ENCODE assay signal across 10 cellular contexts in genomic region chr11:76382209-76382608, GRCh38. TPM values are rescaled to one million over a fixed set of nuclear protein-coding genes. Genes with fewer than 3 reads are reported as not detected.
A peak's percentile ranks its signal among the peaks of the same experiment; 100 is the strongest.
DNase-seq lines count a peak whose midpoint lies in the region; ATAC-seq, FAIRE-seq and TF ChIP-seq lines count a peak whose summit lies in the region.
"Had no signal": no experiment of that assay in that cellular context is flagged by ENCODE, and none has a peak within 500 bp of the region (broad histone marks: within the 10 kb centered on the region; RNA-seq: fewer than 3 reads in every experiment).

No MANE protein-coding gene starts in this region.

- H3K4me3 ChIP-seq in Panc1 (ENCODE audit: low read depth in 2 of 2, low read length in 2 of 2) (peak overlapping the region; percentile 79 to 98), endothelial cell of umbilical vein (replicated peaks in 1 of 3; ENCODE audit: insufficient read depth in 1 of 3, low read depth in 1 of 3, low read length in 3 of 3) (peak overlapping the region in 1 of 3 experiments; percentile 89), mucosa of descending colon (no peak overlapping the region), lower leg skin (ENCODE audit: low read depth, poor library complexity, severe bottlenecking) (no peak overlapping the region)

- no peak for ATAC-seq in Panc1
- no peak for ATAC-seq in GM21619 (IDR thresholded peaks at IDR 0.05; ENCODE audit: unreplicated experiment)
- ATAC-seq in mucosa of descending colon = no peak

- DNase-seq in T-helper 2 cell treated with Interferon-gamma antibody and Interleukin-4, amounts not matched to agents 5 μg/mL and 100 μg/mL, for 36 hours (ENCODE audit: low spot score) = no peak
- DNase-seq in T-helper 2 cell (no peak), Panc1 (ENCODE audit: low read depth, low spot score) (no peak), endothelial cell of umbilical vein (ENCODE audit: low read depth, low spot score) (no peak), retina (peak; percentile 14), mucosa of descending colon (no peak), lower leg skin (ENCODE audit: low spot score in 2 of 2) (no peak)
- DNase-seq: NCI-H524, substantia nigra had no signal

- H3K27ac Mint-ChIP-seq in T-helper 2 cell treated with Interferon-gamma antibody and Interleukin-4, amounts not matched to agents 5 μg/mL and 100 μg/mL, for 36 hours = peak overlapping the region; percentile 11

- H3K4me1 Mint-ChIP-seq in T-helper 2 cell treated with Interferon-gamma antibody and Interleukin-4, amounts not matched to agents 5 μg/mL and 100 μg/mL, for 36 hours (ENCODE audit: low read depth) = peaks cover 36% of the 10 kb centered on the region

- peak overlapping the region; percentile 86 for H3K27ac ChIP-seq in Panc1 (ENCODE audit: low read length)
- H3K27ac ChIP-seq in endothelial cell of umbilical vein (ENCODE audit: insufficient read depth, low read depth, low read length) = no peak overlapping the region

- H3K4me1 ChIP-seq in Panc1 (ENCODE audit: control insufficient read depth, insufficient read depth, low read length) = peaks cover 11% of the 10 kb centered on the region
- H3K4me1 ChIP-seq in endothelial cell of umbilical vein (ENCODE audit: control insufficient read depth, extremely low read depth, insufficient read depth, low read length) = peaks cover 18% of the 10 kb centered on the region
- H3K4me1 ChIP-seq in mucosa of descending colon (ENCODE audit: low read depth) = peaks cover 36% of the 10 kb centered on the region

- dilution Hi-C loops in endothelial cell of umbilical vein (cut with MboI; ENCODE audit: extremely low pct_ligation_motif_present, low sequenced_read_pairs) = no loop called here

- TF ChIP-seq CTCF in Panc1 (IDR thresholded peaks at IDR 0.05) = no peak
- no peak for TF ChIP-seq CTCF in endothelial cell of umbilical vein (IDR thresholded peaks at IDR 0.05; ENCODE audit: extremely low read depth in 1 of 2, insufficient read depth in 1 of 2, low read depth in 1 of 2, low read length in 2 of 2)
- no peak for TF ChIP-seq CTCF in mucosa of descending colon (IDR thresholded peaks at IDR 0.05)
- no peak for TF ChIP-seq CTCF in lower leg skin (IDR thresholded peaks at IDR 0.05)

- intact Hi-C loops in Panc1 (cut with micrococcal nuclease; ENCODE audit: unreplicated experiment) (no loop called here), endothelial cell of umbilical vein (cut with micrococcal nuclease) (loop anchor here (5.0 kb wide), 2 partner anchors 145 to 290 kb away; partner anchors contain the start of gene LRRC32), mucosa of descending colon (cut with DNase I, micrococcal nuclease) (no loop called here), lower leg skin (cut with DNase I; ENCODE audit: low total_unique reads) (loop anchor here (5.0 kb wide), 2 partner anchors 60 to 1865 kb away; no protein-coding TSS in a partner anchor)

- H2AFZ ChIP-seq in endothelial cell of umbilical vein (ENCODE audit: low read depth, low read length) = no peak overlapping the region

- H3K4me3 Mint-ChIP-seq in T-helper 2 cell treated with Interferon-gamma antibody and Interleukin-4, amounts not matched to agents 5 μg/mL and 100 μg/mL, for 36 hours = peak overlapping the region; percentile 94

- peak overlapping the region; percentile 95 for H3K4me2 ChIP-seq in endothelial cell of umbilical vein (ENCODE audit: insufficient read depth, low read length)

- FAIRE-seq in endothelial cell of umbilical vein (lab: Jason Lieb, UNC) = no peak

- H3K9ac ChIP-seq in endothelial cell of umbilical vein (replicated peaks; ENCODE audit: extremely low read depth, insufficient read depth, low read length) = no peak overlapping the region

- TF ChIP-seq POLR2A in endothelial cell of umbilical vein (IDR thresholded peaks at IDR 0.05; ENCODE audit: low read depth, low read length) = no peak
- no peak for TF ChIP-seq POLR2A in lower leg skin (IDR thresholded peaks at IDR 0.05)

- no peaks in the 10 kb centered on the region for H3K36me3 ChIP-seq in Panc1 (ENCODE audit: control insufficient read depth, insufficient read depth, low read length)
- no peaks in the 10 kb centered on the region for H3K36me3 ChIP-seq in endothelial cell of umbilical vein (ENCODE audit: control insufficient read depth in 2 of 2, extremely low read depth in 1 of 2, insufficient read depth in 2 of 2, low read length in 2 of 2)
- H3K36me3 ChIP-seq in mucosa of descending colon (ENCODE audit: low read depth) = peaks cover 3% of the 10 kb centered on the region

- H3K27me3 ChIP-seq in Panc1 (ENCODE audit: control insufficient read depth, insufficient read depth, low read length) = no peaks in the 10 kb centered on the region
- H3K27me3 ChIP-seq in endothelial cell of umbilical vein (ENCODE audit: control insufficient read depth in 2 of 2, insufficient read depth in 2 of 2, low read length in 2 of 2) = no peaks in the 10 kb centered on the region

- no peaks in the 10 kb centered on the region for H3K9me1 ChIP-seq in endothelial cell of umbilical vein (replicated peaks; ENCODE audit: control insufficient read depth, extremely low read depth, insufficient read depth, low read length)

- BruUV-seq in Panc1 (replicated peaks; lab: Mats Ljungman, UMichigan) = TSS peak; percentile 62
- BruUV-seq in endothelial cell of umbilical vein (replicated peaks; lab: Mats Ljungman, UMichigan) = no TSS peak

- H3K36me3 Mint-ChIP-seq in T-helper 2 cell treated with Interferon-gamma antibody and Interleukin-4, amounts not matched to agents 5 μg/mL and 100 μg/mL, for 36 hours (ENCODE audit: low read depth) = peaks cover 8% of the 10 kb centered on the region

- no peaks in the 10 kb centered on the region for H3K9me3 Mint-ChIP-seq in T-helper 2 cell treated with Interferon-gamma antibody and Interleukin-4, amounts not matched to agents 5 μg/mL and 100 μg/mL, for 36 hours

- WGBS in lower leg skin, 2 donors = 83 to 88% methylated on average over 6 of the region's 6 CpGs

- H4K20me1 ChIP-seq in endothelial cell of umbilical vein (replicated peaks; ENCODE audit: control insufficient read depth, extremely low read depth, insufficient read depth, low read length) = no peaks in the 10 kb centered on the region

- CTCF ChIA-PET in Panc1 (lab: Charles Lee) = no interaction called here
- CTCF ChIA-PET in endothelial cell of umbilical vein (lab: Charles Lee) = interaction anchor here (0.9 to 1.4 kb wide), 5 partner anchors 37 to 298 kb away, joined by 3 to 5 read pairs (median 3); no protein-coding TSS in a partner anchor

- no peaks in the 10 kb centered on the region for H3K27me3 Mint-ChIP-seq in T-helper 2 cell treated with Interferon-gamma antibody and Interleukin-4, amounts not matched to agents 5 μg/mL and 100 μg/mL, for 36 hours (ENCODE audit: low read depth)

- peaks cover 33% of the 10 kb centered on the region for H3K79me2 ChIP-seq in endothelial cell of umbilical vein (ENCODE audit: control insufficient read depth, insufficient read depth, low read length)

- in situ Hi-C loops in Panc1 (cut with HindIII; ENCODE audit: low pct_unique_long_range_greater_than_20kb, low sequenced_read_pairs) = no loop called here

- H3K9me3 ChIP-seq in Panc1 (ENCODE audit: control insufficient read depth, insufficient read depth, low read depth, low read length) (no peaks in the 10 kb centered on the region), endothelial cell of umbilical vein (replicated peaks; ENCODE audit: control insufficient read depth, insufficient read depth, low read length) (no peaks in the 10 kb centered on the region), mucosa of descending colon (no peaks in the 10 kb centered on the region)

- POLR2A ChIA-PET in Panc1 (lab: Charles Lee) (interaction anchor here (0.9 kb wide), 1 partner anchor 77 kb away, joined by 3 read pairs; no protein-coding TSS in a partner anchor), endothelial cell of umbilical vein (lab: Charles Lee) (no interaction called here)

TF ChIP-seq in endothelial cell of umbilical vein, 7 proteins besides CTCF, POLR2A, EP300 and RAD21:
- TF ChIP-seq MYC (IDR thresholded peaks at IDR 0.05; ENCODE audit: low read depth, low read length) (no peak), FOS (IDR thresholded peaks at IDR 0.05; ENCODE audit: borderline replicate concordance, insufficient read depth, low read length) (no peak)

RNA-seq across cellular contexts. Expression of gene GVQW3, which starts 1.1 kb away (rescaled TPM):
- total RNA-seq in Panc1 (2021; ENCODE audit: unreplicated experiment) = 3.2 TPM
- polyA plus RNA-seq in Panc1 (2012; ENCODE audit: insufficient read length) = 1.1 TPM
- total RNA-seq in endothelial cell of umbilical vein = 0.99 and 2.8 TPM in 2 replicates
- 0.97 and 1.0 TPM in 2 replicates for polyA plus RNA-seq in endothelial cell of umbilical vein
- polyA plus RNA-seq in endothelial cell of umbilical vein (2011; cell fraction: cytosol; rRNA removed) = 0.63 and 0.79 TPM in 2 replicates
- polyA plus RNA-seq in endothelial cell of umbilical vein (2011; cell fraction: nucleus; rRNA removed) = 3.4 and 4.0 TPM in 2 replicates
- polyA plus RNA-seq in endothelial cell of umbilical vein (2012) = 0.95 and 1.6 TPM in 2 replicates
- polyA minus RNA-seq in endothelial cell of umbilical vein = 1.8 and 2.4 TPM in 2 replicates
- polyA minus RNA-seq in endothelial cell of umbilical vein (2011; cell fraction: cytosol; rRNA and poly(A)+ RNA removed) = 1.2 TPM
- 1.7 and 2.7 TPM in 2 replicates for polyA minus RNA-seq in endothelial cell of umbilical vein (2011; cell fraction: nucleus; rRNA and poly(A)+ RNA removed)
- 1 to 10 TPM; 3.3 to 4.7 (median 3.5) TPM for total RNA-seq in mucosa of descending colon
- total RNA-seq in lower leg skin = 1 to 10 TPM in 1 of 4 donors, under 1 TPM in 3; 0.42 to 1.5 (median 0.98) TPM

RNA-seq across cellular contexts. Expression of gene THAP12, which starts 1.3 kb away (rescaled TPM):
- total RNA-seq in Panc1 (2021; ENCODE audit: unreplicated experiment) = 57.3 TPM
- 20.7 TPM for polyA plus RNA-seq in Panc1 (2012; ENCODE audit: insufficient read length)
- total RNA-seq in endothelial cell of umbilical vein = 32.3 and 36.7 TPM in 2 replicates
- 10.0 and 12.2 TPM in 2 replicates for polyA plus RNA-seq in endothelial cell of umbilical vein
- 18.3 and 19.8 TPM in 2 replicates for polyA plus RNA-seq in endothelial cell of umbilical vein (2011; cell fraction: cytosol; rRNA removed)
- 12.5 and 20.0 TPM in 2 replicates for polyA plus RNA-seq in endothelial cell of umbilical vein (2011; cell fraction: nucleus; rRNA removed)
- 29.8 and 42.9 TPM in 2 replicates for polyA plus RNA-seq in endothelial cell of umbilical vein (2012)
- polyA minus RNA-seq in endothelial cell of umbilical vein = 14.5 and 15.6 TPM in 2 replicates
- 22.9 TPM for polyA minus RNA-seq in endothelial cell of umbilical vein (2011; cell fraction: cytosol; rRNA and poly(A)+ RNA removed)
- 13.0 and 19.6 TPM in 2 replicates for polyA minus RNA-seq in endothelial cell of umbilical vein (2011; cell fraction: nucleus; rRNA and poly(A)+ RNA removed)
- total RNA-seq in mucosa of descending colon = 10 to 100 TPM; 33.5 to 48.1 (median 35.2) TPM
- 10 to 100 TPM; 15.6 to 25.4 (median 22.3) TPM for total RNA-seq in lower leg skin

Comparison
In these comparisons a context has a peak if more than half of its experiments do, and no peak if none do; other contexts are left out.
1. H3K4me3 ChIP-seq: peak in Panc1 (2 of 2); none in mucosa of descending colon (single experiment) and lower leg skin (single experiment).
2. intact Hi-C loops: an anchor here in endothelial cell of umbilical vein (5.0 kb wide) and lower leg skin (5.0 kb wide); none called in Panc1 and mucosa of descending colon.